In the genomic region with DNA sequence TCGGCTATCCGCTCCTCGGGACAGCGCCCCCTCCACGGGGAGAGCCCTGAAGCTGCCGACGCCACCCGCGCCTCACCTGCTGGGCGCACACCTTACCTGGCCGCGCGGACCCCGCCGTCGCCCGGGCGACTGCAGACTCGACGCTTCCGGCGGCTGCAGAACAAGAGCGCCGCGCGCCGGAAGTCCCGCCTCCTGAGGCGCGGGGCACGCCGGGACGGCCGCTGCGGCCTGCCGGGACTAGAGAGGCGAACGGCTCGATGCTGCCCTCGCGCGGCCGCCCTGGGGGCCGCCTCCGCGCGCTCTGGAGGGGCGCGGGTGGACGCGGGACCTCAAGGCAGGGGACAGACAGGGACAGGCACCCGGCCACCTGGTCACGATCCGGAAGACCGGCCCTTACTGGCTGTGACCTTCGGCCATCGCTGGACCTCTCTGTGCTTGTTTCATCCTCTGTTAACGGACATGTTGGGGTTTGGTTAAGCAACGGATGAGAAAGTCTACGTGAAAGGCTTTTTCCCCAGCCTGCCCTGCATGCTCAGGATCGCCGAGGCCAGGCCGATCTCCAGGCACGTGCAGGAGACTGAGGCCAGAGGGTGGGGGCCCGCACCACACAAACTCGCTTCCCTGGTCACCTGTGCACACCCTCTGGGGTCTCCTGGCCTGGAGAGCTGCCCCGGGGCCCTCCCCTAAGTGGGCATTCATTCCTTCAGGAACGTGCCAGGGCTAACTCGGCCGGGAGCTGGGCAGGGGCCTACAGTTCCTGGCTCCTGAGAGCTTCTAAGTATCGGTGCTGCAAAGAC, we compare ENCODE assay signal across 1 cellular context.
TF ChIP-seq lines count a peak whose summit lies in the region.

A gene with protein sequence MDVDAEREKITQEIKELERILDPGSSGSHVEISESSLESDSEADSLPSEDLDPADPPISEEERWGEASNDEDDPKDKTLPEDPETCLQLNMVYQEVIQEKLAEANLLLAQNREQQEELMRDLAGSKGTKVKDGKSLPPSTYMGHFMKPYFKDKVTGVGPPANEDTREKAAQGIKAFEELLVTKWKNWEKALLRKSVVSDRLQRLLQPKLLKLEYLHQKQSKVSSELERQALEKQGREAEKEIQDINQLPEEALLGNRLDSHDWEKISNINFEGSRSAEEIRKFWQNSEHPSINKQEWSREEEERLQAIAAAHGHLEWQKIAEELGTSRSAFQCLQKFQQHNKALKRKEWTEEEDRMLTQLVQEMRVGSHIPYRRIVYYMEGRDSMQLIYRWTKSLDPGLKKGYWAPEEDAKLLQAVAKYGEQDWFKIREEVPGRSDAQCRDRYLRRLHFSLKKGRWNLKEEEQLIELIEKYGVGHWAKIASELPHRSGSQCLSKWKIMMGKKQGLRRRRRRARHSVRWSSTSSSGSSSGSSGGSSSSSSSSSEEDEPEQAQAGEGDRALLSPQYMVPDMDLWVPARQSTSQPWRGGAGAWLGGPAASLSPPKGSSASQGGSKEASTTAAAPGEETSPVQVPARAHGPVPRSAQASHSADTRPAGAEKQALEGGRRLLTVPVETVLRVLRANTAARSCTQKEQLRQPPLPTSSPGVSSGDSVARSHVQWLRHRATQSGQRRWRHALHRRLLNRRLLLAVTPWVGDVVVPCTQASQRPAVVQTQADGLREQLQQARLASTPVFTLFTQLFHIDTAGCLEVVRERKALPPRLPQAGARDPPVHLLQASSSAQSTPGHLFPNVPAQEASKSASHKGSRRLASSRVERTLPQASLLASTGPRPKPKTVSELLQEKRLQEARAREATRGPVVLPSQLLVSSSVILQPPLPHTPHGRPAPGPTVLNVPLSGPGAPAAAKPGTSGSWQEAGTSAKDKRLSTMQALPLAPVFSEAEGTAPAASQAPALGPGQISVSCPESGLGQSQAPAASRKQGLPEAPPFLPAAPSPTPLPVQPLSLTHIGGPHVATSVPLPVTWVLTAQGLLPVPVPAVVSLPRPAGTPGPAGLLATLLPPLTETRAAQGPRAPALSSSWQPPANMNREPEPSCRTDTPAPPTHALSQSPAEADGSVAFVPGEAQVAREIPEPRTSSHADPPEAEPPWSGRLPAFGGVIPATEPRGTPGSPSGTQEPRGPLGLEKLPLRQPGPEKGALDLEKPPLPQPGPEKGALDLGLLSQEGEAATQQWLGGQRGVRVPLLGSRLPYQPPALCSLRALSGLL (N-terminal part only) (minus strand): TSS at position 133 of the 797 bp plus-strand sequence. CDS start 1,742 bp downstream, outside the sequence.

TF ChIP-seq in HEK293, 187 proteins besides CTCF, POLR2A, EP300 and RAD21 (continued from another document):
- TF ChIP-seq, protein P1, sequence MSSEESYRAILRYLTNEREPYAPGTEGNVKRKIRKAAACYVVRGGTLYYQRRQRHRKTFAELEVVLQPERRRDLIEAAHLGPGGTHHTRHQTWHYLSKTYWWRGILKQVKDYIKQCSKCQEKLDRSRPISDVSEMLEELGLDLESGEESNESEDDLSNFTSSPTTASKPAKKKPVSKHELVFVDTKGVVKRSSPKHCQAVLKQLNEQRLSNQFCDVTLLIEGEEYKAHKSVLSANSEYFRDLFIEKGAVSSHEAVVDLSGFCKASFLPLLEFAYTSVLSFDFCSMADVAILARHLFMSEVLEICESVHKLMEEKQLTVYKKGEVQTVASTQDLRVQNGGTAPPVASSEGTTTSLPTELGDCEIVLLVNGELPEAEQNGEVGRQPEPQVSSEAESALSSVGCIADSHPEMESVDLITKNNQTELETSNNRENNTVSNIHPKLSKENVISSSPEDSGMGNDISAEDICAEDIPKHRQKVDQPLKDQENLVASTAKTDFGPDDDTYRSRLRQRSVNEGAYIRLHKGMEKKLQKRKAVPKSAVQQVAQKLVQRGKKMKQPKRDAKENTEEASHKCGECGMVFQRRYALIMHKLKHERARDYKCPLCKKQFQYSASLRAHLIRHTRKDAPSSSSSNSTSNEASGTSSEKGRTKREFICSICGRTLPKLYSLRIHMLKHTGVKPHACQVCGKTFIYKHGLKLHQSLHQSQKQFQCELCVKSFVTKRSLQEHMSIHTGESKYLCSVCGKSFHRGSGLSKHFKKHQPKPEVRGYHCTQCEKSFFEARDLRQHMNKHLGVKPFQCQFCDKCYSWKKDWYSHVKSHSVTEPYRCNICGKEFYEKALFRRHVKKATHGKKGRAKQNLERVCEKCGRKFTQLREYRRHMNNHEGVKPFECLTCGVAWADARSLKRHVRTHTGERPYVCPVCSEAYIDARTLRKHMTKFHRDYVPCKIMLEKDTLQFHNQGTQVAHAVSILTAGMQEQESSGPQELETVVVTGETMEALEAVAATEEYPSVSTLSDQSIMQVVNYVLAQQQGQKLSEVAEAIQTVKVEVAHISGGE (tag by site-specific recombination; conservative IDR thresholded peaks at IDR 0.05; ENCODE audit: low read depth) = peak; percentile 71; the same call in 1 of the 2 replicates
- TF ChIP-seq, protein P2, sequence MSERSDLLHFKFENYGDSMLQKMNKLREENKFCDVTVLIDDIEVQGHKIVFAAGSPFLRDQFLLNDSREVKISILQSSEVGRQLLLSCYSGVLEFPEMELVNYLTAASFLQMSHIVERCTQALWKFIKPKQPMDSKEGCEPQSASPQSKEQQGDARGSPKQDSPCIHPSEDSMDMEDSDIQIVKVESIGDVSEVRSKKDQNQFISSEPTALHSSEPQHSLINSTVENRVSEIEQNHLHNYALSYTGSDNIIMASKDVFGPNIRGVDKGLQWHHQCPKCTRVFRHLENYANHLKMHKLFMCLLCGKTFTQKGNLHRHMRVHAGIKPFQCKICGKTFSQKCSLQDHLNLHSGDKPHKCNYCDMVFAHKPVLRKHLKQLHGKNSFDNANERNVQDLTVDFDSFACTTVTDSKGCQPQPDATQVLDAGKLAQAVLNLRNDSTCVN (tag by site-specific recombination; optimal IDR thresholded peaks at IDR 0.05) = peak; percentile 75
- TF ChIP-seq ZNF501 (tag by site-specific recombination; IDR thresholded peaks at IDR 0.05) (peak; percentile 37; the same call in 1 of the 2 replicates), ZBTB17 (tag by site-specific recombination; IDR thresholded peaks at IDR 0.05) (peak; percentile 97), ZNF426 (tag by site-specific recombination; IDR thresholded peaks at IDR 0.05) (no peak), ZSCAN23 (tag by site-specific recombination; IDR thresholded peaks at IDR 0.05) (no peak), MYNN (tag by site-specific recombination; IDR thresholded peaks at IDR 0.05; ENCODE audit: borderline replicate concordance) (no peak), ZNF529 (tag by site-specific recombination; IDR thresholded peaks at IDR 0.05; ENCODE audit: insufficient replicate concordance) (no peak), ZBTB7A (tag by site-specific recombination; IDR thresholded peaks at IDR 0.05; ENCODE audit: low read depth) (no peak; the same call in 1 of the 2 replicates), ZBTB8A (tag by site-specific recombination; IDR thresholded peaks at IDR 0.05) (peak; percentile 32), ZNF623 (tag by site-specific recombination; IDR thresholded peaks at IDR 0.05) (no peak), ZNF677 (tag by site-specific recombination; IDR thresholded peaks at IDR 0.05) (no peak), ZNF792 (tag by site-specific recombination; IDR thresholded peaks at IDR 0.05) (no peak), TCF7L2 (IDR thresholded peaks at IDR 0.05; ENCODE audit: borderline replicate concordance, low read depth, low read length) (peak; percentile 89; the same call in 1 of the 2 replicates), BCL11A (tag by site-specific recombination; IDR thresholded peaks at IDR 0.05; ENCODE audit: low read depth) (0 out of 2 replicates have a peak, but pooled peaks have one; percentile 46), SP3 (tag by site-specific recombination; IDR thresholded peaks at IDR 0.05) (no peak), SETDB1 (IDR thresholded peaks at IDR 0.05; ENCODE audit: insufficient read length, low read length) (no peak), ZNF791 (tag by site-specific recombination; IDR thresholded peaks at IDR 0.05) (no peak), ZNF112 (tag by site-specific recombination; IDR thresholded peaks at IDR 0.05) (no peak), ZFP41 (tag by site-specific recombination; IDR thresholded peaks at IDR 0.05; ENCODE audit: borderline replicate concordance) (no peak), ZNF629 (tag by site-specific recombination; IDR thresholded peaks at IDR 0.05) (peak; percentile 36; the same call in 1 of the 2 replicates), ZNF324 (tag by site-specific recombination; IDR thresholded peaks at IDR 0.05) (0 out of 2 replicates have a peak, but pooled peaks have one; percentile 28)
- TF ChIP-seq, protein P3, sequence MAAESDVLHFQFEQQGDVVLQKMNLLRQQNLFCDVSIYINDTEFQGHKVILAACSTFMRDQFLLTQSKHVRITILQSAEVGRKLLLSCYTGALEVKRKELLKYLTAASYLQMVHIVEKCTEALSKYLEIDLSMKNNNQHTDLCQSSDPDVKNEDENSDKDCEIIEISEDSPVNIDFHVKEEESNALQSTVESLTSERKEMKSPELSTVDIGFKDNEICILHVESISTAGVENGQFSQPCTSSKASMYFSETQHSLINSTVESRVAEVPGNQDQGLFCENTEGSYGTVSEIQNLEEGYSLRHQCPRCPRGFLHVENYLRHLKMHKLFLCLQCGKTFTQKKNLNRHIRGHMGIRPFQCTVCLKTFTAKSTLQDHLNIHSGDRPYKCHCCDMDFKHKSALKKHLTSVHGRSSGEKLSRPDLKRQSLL (tag by site-specific recombination; IDR thresholded peaks at IDR 0.05) = peak; percentile 20; the same call in 1 of the 2 replicates
- TF ChIP-seq, protein P4, sequence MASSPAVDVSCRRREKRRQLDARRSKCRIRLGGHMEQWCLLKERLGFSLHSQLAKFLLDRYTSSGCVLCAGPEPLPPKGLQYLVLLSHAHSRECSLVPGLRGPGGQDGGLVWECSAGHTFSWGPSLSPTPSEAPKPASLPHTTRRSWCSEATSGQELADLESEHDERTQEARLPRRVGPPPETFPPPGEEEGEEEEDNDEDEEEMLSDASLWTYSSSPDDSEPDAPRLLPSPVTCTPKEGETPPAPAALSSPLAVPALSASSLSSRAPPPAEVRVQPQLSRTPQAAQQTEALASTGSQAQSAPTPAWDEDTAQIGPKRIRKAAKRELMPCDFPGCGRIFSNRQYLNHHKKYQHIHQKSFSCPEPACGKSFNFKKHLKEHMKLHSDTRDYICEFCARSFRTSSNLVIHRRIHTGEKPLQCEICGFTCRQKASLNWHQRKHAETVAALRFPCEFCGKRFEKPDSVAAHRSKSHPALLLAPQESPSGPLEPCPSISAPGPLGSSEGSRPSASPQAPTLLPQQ (tag by site-specific recombination; IDR thresholded peaks at IDR 0.05) = 0 out of 2 replicates have a peak, but pooled peaks have one; percentile 32
- TF ChIP-seq, protein P5, sequence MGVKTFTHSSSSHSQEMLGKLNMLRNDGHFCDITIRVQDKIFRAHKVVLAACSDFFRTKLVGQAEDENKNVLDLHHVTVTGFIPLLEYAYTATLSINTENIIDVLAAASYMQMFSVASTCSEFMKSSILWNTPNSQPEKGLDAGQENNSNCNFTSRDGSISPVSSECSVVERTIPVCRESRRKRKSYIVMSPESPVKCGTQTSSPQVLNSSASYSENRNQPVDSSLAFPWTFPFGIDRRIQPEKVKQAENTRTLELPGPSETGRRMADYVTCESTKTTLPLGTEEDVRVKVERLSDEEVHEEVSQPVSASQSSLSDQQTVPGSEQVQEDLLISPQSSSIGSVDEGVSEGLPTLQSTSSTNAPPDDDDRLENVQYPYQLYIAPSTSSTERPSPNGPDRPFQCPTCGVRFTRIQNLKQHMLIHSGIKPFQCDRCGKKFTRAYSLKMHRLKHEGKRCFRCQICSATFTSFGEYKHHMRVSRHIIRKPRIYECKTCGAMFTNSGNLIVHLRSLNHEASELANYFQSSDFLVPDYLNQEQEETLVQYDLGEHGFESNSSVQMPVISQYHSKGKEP (tag by site-specific recombination; IDR thresholded peaks at IDR 0.05) = peak; percentile 48; the same call in 1 of the 2 replicates
